ENCODE assay signal across 22 cellular contexts in genomic region chr12:80556566-80556965, GRCh38.
"Had no signal": no experiment of that assay in that cellular context is flagged by ENCODE, and none has a peak within 500 bp of the region (broad histone marks: within the 10 kb centered on the region; RNA-seq: fewer than 3 reads in every experiment).

No MANE protein-coding gene starts in this region.

- H3K27ac ChIP-seq: breast epithelium, esophagus squamous epithelium, neutrophil, sigmoid colon, thyroid gland had no signal

- H3K27me3 ChIP-seq: breast epithelium, esophagus squamous epithelium, neutrophil, sigmoid colon, thyroid gland had no signal

- H3K4me1 ChIP-seq: breast epithelium, thyroid gland had no signal

- DNase-seq: activated CD4-positive, alpha-beta memory T cell treated with anti-CD3 and anti-CD28 coated beads for 36 hours; activated CD4-positive, alpha-beta T cell treated with anti-CD3 and anti-CD28 coated beads for 4 hours; activated T-cell treated with anti-CD3 and anti-CD28 coated beads for 4 hours; amygdala; dermis blood vessel endothelial cell; effector memory CD4-positive, alpha-beta T cell; esophagus squamous epithelium; foreskin fibroblast; hippocampal formation; kidney; sigmoid colon; stimulated activated CD4-positive, alpha-beta T cell treated with anti-CD3 and anti-CD28 coated beads, Interleukin-12 subunit alpha, Interleukin-12 subunit beta, amount 100 ng/mL, for 4 hours; stimulated activated CD4-positive, alpha-beta T cell treated with anti-CD3 and anti-CD28 coated beads, Interleukin-1b, Interleukin-23, amount 100 ng/mL, for 48 hours; stimulated activated CD8-positive, alpha-beta memory T cell treated with anti-CD3 and anti-CD28 coated beads, Interleukin-4, amount 100 ng/mL, for 48 hours; stimulated activated naive CD4-positive, alpha-beta T cell; SW 1271; thyroid gland had no signal

- H3K36me3 ChIP-seq: breast epithelium, esophagus squamous epithelium, neutrophil, sigmoid colon, thyroid gland had no signal

- ATAC-seq: left lobe of liver; natural killer cell treated with Interleukin-12 subunit alpha and Interleukin-12 subunit beta and Interleukin-15 and Interleukin-18, amount 100 ng/mL, for 72 hours had no signal

- H3K9me3 ChIP-seq: breast epithelium, esophagus squamous epithelium, neutrophil, sigmoid colon, thyroid gland had no signal

- H3K4me3 ChIP-seq: breast epithelium, esophagus squamous epithelium, lung, sigmoid colon, thyroid gland had no signal
